In the genomic region with DNA sequence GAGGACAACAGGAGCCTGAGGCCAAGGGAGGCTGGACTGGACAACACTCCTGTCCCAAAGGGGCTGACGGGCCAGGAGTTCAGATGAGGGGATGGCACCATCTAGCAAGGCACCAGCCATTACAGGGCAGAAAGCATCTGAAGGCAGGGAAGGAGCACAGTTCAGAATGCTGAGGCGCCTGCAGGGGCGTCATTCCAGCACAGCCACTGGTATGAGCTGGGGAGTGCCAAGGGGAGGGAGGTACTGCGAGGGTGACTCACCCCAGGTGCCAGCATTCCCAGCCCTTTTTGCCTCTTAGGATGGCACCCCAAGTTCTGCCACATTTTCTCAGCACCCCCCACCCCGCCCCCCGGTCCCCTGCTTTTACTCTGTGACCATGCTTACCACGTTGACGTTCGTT, we compare ENCODE assay signal across 2 cellular contexts.
TF ChIP-seq lines count a peak whose summit lies in the region.

No MANE protein-coding gene starts in this region.

TF ChIP-seq in SK-N-SH, 30 proteins besides CTCF, POLR2A, EP300 and RAD21 (continued from another document):
- TF ChIP-seq SMC3 (IDR thresholded peaks at IDR 0.05; ENCODE audit: low read depth, low read length) (no peak), FOXJ3 (CRISPR knock-in tag; IDR thresholded peaks at IDR 0.05) (no peak)

TF ChIP-seq in SK-N-SH treated with all-trans-retinoic acid at 6 μM for 48 hours, 23 proteins besides CTCF, POLR2A, EP300 and RAD21 (continued from another document):
- TF ChIP-seq, protein P1, sequence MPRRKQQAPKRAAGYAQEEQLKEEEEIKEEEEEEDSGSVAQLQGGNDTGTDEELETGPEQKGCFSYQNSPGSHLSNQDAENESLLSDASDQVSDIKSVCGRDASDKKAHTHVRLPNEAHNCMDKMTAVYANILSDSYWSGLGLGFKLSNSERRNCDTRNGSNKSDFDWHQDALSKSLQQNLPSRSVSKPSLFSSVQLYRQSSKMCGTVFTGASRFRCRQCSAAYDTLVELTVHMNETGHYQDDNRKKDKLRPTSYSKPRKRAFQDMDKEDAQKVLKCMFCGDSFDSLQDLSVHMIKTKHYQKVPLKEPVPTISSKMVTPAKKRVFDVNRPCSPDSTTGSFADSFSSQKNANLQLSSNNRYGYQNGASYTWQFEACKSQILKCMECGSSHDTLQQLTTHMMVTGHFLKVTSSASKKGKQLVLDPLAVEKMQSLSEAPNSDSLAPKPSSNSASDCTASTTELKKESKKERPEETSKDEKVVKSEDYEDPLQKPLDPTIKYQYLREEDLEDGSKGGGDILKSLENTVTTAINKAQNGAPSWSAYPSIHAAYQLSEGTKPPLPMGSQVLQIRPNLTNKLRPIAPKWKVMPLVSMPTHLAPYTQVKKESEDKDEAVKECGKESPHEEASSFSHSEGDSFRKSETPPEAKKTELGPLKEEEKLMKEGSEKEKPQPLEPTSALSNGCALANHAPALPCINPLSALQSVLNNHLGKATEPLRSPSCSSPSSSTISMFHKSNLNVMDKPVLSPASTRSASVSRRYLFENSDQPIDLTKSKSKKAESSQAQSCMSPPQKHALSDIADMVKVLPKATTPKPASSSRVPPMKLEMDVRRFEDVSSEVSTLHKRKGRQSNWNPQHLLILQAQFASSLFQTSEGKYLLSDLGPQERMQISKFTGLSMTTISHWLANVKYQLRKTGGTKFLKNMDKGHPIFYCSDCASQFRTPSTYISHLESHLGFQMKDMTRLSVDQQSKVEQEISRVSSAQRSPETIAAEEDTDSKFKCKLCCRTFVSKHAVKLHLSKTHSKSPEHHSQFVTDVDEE (CRISPR knock-in tag; IDR thresholded peaks at IDR 0.05) = no peak
- TF ChIP-seq ESRRG (CRISPR knock-in tag; IDR thresholded peaks at IDR 0.05) (no peak), GLIS3 (CRISPR knock-in tag; IDR thresholded peaks at IDR 0.05) (no peak), TOX (CRISPR knock-in tag; IDR thresholded peaks at IDR 0.05; ENCODE audit: borderline replicate concordance) (no peak), TCF4 (CRISPR knock-in tag; IDR thresholded peaks at IDR 0.05; ENCODE audit: borderline replicate concordance) (no peak), SNAI2 (CRISPR knock-in tag; IDR thresholded peaks at IDR 0.05) (no peak), ARNTL (CRISPR knock-in tag; IDR thresholded peaks at IDR 0.05; ENCODE audit: borderline replicate concordance, low read depth) (no peak), ZNF70 (CRISPR knock-in tag; IDR thresholded peaks at IDR 0.05) (no peak), OSR1 (CRISPR knock-in tag; IDR thresholded peaks at IDR 0.05) (no peak), BACH2 (CRISPR knock-in tag; IDR thresholded peaks at IDR 0.05; ENCODE audit: borderline replicate concordance) (no peak), ZNF565 (CRISPR knock-in tag; conservative IDR thresholded peaks at IDR 0.05; ENCODE audit: low read depth) (no peak), ZFP3 (CRISPR knock-in tag; IDR thresholded peaks at IDR 0.05) (no peak), ZNF8 (CRISPR knock-in tag; IDR thresholded peaks at IDR 0.05) (no peak), ZC3H10 (CRISPR knock-in tag; IDR thresholded peaks at IDR 0.05) (no peak)
- TF ChIP-seq, protein P2, sequence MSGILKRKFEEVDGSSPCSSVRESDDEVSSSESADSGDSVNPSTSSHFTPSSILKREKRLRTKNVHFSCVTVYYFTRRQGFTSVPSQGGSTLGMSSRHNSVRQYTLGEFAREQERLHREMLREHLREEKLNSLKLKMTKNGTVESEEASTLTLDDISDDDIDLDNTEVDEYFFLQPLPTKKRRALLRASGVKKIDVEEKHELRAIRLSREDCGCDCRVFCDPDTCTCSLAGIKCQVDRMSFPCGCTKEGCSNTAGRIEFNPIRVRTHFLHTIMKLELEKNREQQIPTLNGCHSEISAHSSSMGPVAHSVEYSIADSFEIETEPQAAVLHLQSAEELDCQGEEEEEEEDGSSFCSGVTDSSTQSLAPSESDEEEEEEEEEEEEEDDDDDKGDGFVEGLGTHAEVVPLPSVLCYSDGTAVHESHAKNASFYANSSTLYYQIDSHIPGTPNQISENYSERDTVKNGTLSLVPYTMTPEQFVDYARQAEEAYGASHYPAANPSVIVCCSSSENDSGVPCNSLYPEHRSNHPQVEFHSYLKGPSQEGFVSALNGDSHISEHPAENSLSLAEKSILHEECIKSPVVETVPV (CRISPR knock-in tag; IDR thresholded peaks at IDR 0.05) = no peak
- TF ChIP-seq, protein P3, sequence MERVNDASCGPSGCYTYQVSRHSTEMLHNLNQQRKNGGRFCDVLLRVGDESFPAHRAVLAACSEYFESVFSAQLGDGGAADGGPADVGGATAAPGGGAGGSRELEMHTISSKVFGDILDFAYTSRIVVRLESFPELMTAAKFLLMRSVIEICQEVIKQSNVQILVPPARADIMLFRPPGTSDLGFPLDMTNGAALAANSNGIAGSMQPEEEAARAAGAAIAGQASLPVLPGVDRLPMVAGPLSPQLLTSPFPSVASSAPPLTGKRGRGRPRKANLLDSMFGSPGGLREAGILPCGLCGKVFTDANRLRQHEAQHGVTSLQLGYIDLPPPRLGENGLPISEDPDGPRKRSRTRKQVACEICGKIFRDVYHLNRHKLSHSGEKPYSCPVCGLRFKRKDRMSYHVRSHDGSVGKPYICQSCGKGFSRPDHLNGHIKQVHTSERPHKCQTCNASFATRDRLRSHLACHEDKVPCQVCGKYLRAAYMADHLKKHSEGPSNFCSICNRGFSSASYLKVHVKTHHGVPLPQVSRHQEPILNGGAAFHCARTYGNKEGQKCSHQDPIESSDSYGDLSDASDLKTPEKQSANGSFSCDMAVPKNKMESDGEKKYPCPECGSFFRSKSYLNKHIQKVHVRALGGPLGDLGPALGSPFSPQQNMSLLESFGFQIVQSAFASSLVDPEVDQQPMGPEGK (CRISPR knock-in tag; IDR thresholded peaks at IDR 0.05; ENCODE audit: borderline replicate concordance) = no peak
TF ChIP-seq in SK-N-SH treated with all-trans-retinoic acid at 6 μM for 48 hours: peak in this region for 0.
